In genomic region chr3:134373278-134373941, GRCh38 we compare ENCODE assay signal across 9 cellular contexts. TPM values are rescaled to one million over a fixed set of nuclear protein-coding genes. Genes with fewer than 3 reads are reported as not detected.
DNase-seq lines count a peak whose midpoint lies in the region; ATAC-seq and TF ChIP-seq lines count a peak whose summit lies in the region.
"Had no signal": no experiment of that assay in that cellular context is flagged by ENCODE, and none has a peak within 500 bp of the region (broad histone marks: within the 10 kb centered on the region; RNA-seq: fewer than 3 reads in every experiment).

No MANE protein-coding gene starts in this region.

- H3K36me3 ChIP-seq in body of pancreas (replicated peaks in 1 of 2; ENCODE audit: insufficient read depth in 1 of 2, low read depth in 2 of 2) (peaks cover 2 to 7% of the 10 kb centered on the region in 2 donors), psoas muscle (ENCODE audit: insufficient read depth in 1 of 2, low read depth in 1 of 2) (peaks cover 0 to 33% of the 10 kb centered on the region in 2 donors)

- peak; percentile 65 for ATAC-seq in body of pancreas
- ATAC-seq in psoas muscle: peak; percentile 61 to 75 (median 64)
- ATAC-seq in HG02938 (IDR thresholded peaks at IDR 0.05; ENCODE audit: unreplicated experiment): no peak
- ATAC-seq in stimulated activated memory B cell treated with anti-CD40 and anti-IgM and Interleukin-4, amounts not matched to agents 10 μg/mL and 1 μg/mL and 100 μg/mL, for 72 hours: no peak
- no peak for ATAC-seq in HG02571 (IDR thresholded peaks at IDR 0.05; ENCODE audit: unreplicated experiment)

- peak overlapping the region; percentile 38 to 42 for H3K4me3 ChIP-seq in body of pancreas
- peak overlapping the region; percentile 86 for H3K4me3 ChIP-seq in psoas muscle

- WGBS in body of pancreas, 2 donors: 8 to 23% methylated on average over 14 to 42 of the region's 42 CpGs
- 2 to 3% (median 2%) methylated on average over 42 of the region's 42 CpGs for WGBS in psoas muscle, 3 donors

- no peaks in the 10 kb centered on the region for H3K9me3 Mint-ChIP-seq in stimulated activated memory B cell treated with anti-CD40 and anti-IgM and Interleukin-4, amounts not matched to agents 10 μg/mL and 1 μg/mL and 100 μg/mL, for 72 hours

- peaks cover 17% of the 10 kb centered on the region for H3K4me1 Mint-ChIP-seq in stimulated activated memory B cell treated with anti-CD40 and anti-IgM and Interleukin-4, amounts not matched to agents 10 μg/mL and 1 μg/mL and 100 μg/mL, for 72 hours

- H3K27ac ChIP-seq in body of pancreas (peak overlapping the region; percentile 92 to 99 (median 98)), psoas muscle (peak overlapping the region; percentile 93)
- H3K27ac ChIP-seq: KMS-11 had no signal

- TF ChIP-seq POLR2A in body of pancreas (IDR thresholded peaks at IDR 0.05): peak; percentile 39 to 60 (median 42)

- H3K4me1 ChIP-seq in body of pancreas (peaks cover 69% of the 10 kb centered on the region), psoas muscle (peaks cover 58% of the 10 kb centered on the region)

- no peaks in the 10 kb centered on the region for H3K27me3 ChIP-seq in body of pancreas
- H3K27me3 ChIP-seq in psoas muscle (ENCODE audit: insufficient read depth in 3 of 3, low read length in 2 of 3): no peaks in the 10 kb centered on the region

- intact Hi-C loops in body of pancreas (cut with DNase I): no loop called here
- intact Hi-C loops in psoas muscle (cut with DNase I): loop anchor here (5.0 kb wide), 2 partner anchors 99 to 109 kb away; no protein-coding TSS in a partner anchor

- H3K27ac Mint-ChIP-seq in stimulated activated memory B cell treated with anti-CD40 and anti-IgM and Interleukin-4, amounts not matched to agents 10 μg/mL and 1 μg/mL and 100 μg/mL, for 72 hours: no peak overlapping the region

- peaks cover 85% of the 10 kb centered on the region for H3K27me3 Mint-ChIP-seq in stimulated activated memory B cell treated with anti-CD40 and anti-IgM and Interleukin-4, amounts not matched to agents 10 μg/mL and 1 μg/mL and 100 μg/mL, for 72 hours

- H3K9me3 ChIP-seq in body of pancreas (no peaks in the 10 kb centered on the region), psoas muscle (no peaks in the 10 kb centered on the region)

- DNase-seq in D341Med (ENCODE audit: low spot score) (peak; percentile 72), NCI-H128 (lab: John Stamatoyannopoulos, UW; ENCODE audit: unreplicated experiment) (peak; percentile 59), body of pancreas (peak; percentile 84 to 88 (median 88)), hippocampal formation (lab: John Stamatoyannopoulos, UW) (peak; percentile 82 to 86), psoas muscle (peak; percentile 85 to 91)

- H3K4me3 Mint-ChIP-seq in stimulated activated memory B cell treated with anti-CD40 and anti-IgM and Interleukin-4, amounts not matched to agents 10 μg/mL and 1 μg/mL and 100 μg/mL, for 72 hours: no peak overlapping the region

- H3K36me3 Mint-ChIP-seq in stimulated activated memory B cell treated with anti-CD40 and anti-IgM and Interleukin-4, amounts not matched to agents 10 μg/mL and 1 μg/mL and 100 μg/mL, for 72 hours: no peaks in the 10 kb centered on the region

- TF ChIP-seq CTCF in body of pancreas (IDR thresholded peaks at IDR 0.05): no peak
- no peak for TF ChIP-seq CTCF in psoas muscle (IDR thresholded peaks at IDR 0.05)

RNA-seq across cellular contexts. Expression of gene AMOTL2, which starts 0.8 kb away (rescaled TPM):
- 10 to 100 TPM; 65.1 to 71.5 TPM for total RNA-seq in body of pancreas
- 10 to 100 TPM; 16.5 to 36.6 (median 29.6) TPM for total RNA-seq in psoas muscle
- polyA plus RNA-seq in psoas muscle: 1 to 10 TPM; 4.0 to 6.1 (median 5.1) TPM

Comparison
In these comparisons a context has a peak if more than half of its experiments do, and no peak if none do; other contexts are left out.
1. ATAC-seq: peak in body of pancreas (single experiment) and psoas muscle (4 of 4); none in HG02938 (single experiment), stimulated activated memory B cell treated with anti-CD40 and anti-IgM and Interleukin-4, amounts not matched to agents 10 μg/mL and 1 μg/mL and 100 μg/mL, for 72 hours (single experiment) and HG02571 (single experiment).
2. Peak in every context shown above with its lines, with median percentiles within 50 percentile points of each other: DNase-seq.